ENCODE assay signal across 11 cellular contexts in the genomic region with DNA sequence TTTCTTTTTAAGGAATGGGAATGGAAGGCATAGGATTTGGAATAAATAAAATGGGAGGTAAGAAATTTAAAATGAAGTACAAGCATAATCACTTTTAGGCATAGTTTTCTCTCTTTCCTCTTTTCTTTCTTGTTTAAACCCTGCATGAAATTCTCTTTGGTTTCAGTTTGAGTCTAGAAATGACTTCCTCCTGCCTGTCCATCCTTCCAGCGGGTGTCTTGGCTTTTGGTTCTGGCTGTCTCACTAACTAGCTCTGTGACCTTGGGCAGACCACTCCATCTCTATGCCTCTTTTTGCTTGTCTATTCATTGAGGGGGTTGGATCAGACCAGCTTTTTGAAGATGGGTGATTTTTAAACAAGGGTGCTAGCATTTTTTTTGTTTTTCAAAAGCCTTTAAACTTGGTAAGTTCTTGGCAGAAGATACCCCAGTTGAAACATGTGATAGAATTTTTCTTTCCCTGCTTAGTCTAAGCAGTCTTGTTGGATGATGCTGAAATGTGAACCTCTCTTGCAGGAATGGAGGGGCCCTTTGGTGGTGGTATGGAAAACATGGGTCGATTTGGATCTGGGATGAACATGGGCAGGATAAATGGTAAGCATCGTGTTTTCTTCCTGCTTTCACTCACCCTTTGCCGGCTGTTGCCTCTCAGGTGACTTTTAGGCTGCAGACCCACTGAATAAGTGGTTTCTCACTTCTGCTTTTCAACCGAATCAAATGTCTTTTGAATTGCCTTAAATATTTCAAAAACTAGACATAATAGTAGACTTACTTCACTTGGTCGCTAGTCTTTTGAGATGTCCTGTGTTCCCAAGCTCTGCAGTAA. TPM values are rescaled to one million over a fixed set of nuclear protein-coding genes. Genes with fewer than 3 reads are reported as not detected.
A peak's percentile ranks its signal among the peaks of the same experiment; 100 is the strongest.
DNase-seq lines count a peak whose midpoint lies in the region; ATAC-seq and TF ChIP-seq lines count a peak whose summit lies in the region.
"Had no signal": no experiment of that assay in that cellular context is flagged by ENCODE, and none has a peak within 500 bp of the region (broad histone marks: within the 10 kb centered on the region; RNA-seq: fewer than 3 reads in every experiment).

No MANE protein-coding gene starts in this region.

- no peaks in the 10 kb centered on the region for H3K4me1 ChIP-seq in effector memory CD4-positive, alpha-beta T cell (ENCODE audit: control insufficient read depth, insufficient read depth, low read length, poor library complexity, severe bottlenecking)

- H3K9me3 ChIP-seq in effector memory CD4-positive, alpha-beta T cell (ENCODE audit: control insufficient read depth, low read length), result no peaks in the 10 kb centered on the region

- DNase-seq in activated naive CD4-positive, alpha-beta T cell treated with anti-CD3 and anti-CD28 coated beads for 36 hours, result no peak
- DNase-seq in activated naive CD4-positive, alpha-beta T cell (lab: John Stamatoyannopoulos, UW), result no peak
- DNase-seq in WTC11 (ENCODE audit: low spot score) (no peak), substantia nigra (lab: John Stamatoyannopoulos, UW) (peak in 6 of 49 donors; percentile 2 to 46 (median 14)), T1000 (lab: John Stamatoyannopoulos, UW) (no peak), dermis blood vessel endothelial cell (no peak)
- no peak for DNase-seq in effector memory CD4-positive, alpha-beta T cell
- DNase-seq: activated T-cell treated with anti-CD3 and anti-CD28 coated beads, Interleukin-2, amount 50 U/mL, for 1 hour; NCI-H1092 treated with DMSO at 0.1 percent for 48 hours; stimulated activated CD4-positive, alpha-beta T cell treated with anti-CD3 and anti-CD28 coated beads, Interleukin-4, amount 100 ng/mL, for 1 hour had no signal

- no peaks in the 10 kb centered on the region for H3K9me3 Mint-ChIP-seq in activated naive CD4-positive, alpha-beta T cell treated with anti-CD3 and anti-CD28 coated beads for 36 hours
- H3K9me3 Mint-ChIP-seq in WTC11, result no peaks in the 10 kb centered on the region

- CTCF ChIA-PET in activated naive CD4-positive, alpha-beta T cell treated with anti-CD3 and anti-CD28 coated beads for 36 hours (lab: Charles Lee), result interaction anchor here (0.5 to 1.1 kb wide), 2 partner anchors 9 to 51 kb away, joined by 3 to 4 read pairs; no protein-coding TSS in a partner anchor
- CTCF ChIA-PET in WTC11 (lab: Charles Lee), result interaction anchor here (1.4 kb wide), 1 partner anchor 18 kb away, joined by 3 read pairs; no protein-coding TSS in a partner anchor

- peaks cover 59% of the 10 kb centered on the region for H3K36me3 Mint-ChIP-seq in activated naive CD4-positive, alpha-beta T cell treated with anti-CD3 and anti-CD28 coated beads for 36 hours (ENCODE audit: low read depth)
- peaks cover 89% of the 10 kb centered on the region for H3K36me3 Mint-ChIP-seq in WTC11

- POLR2A ChIA-PET in WTC11 (lab: Charles Lee), result interaction anchor here (0.6 kb wide), 1 partner anchor 18 kb away, joined by 6 read pairs; no protein-coding TSS in a partner anchor

- H3K27me3 ChIP-seq in effector memory CD4-positive, alpha-beta T cell (replicated peaks; ENCODE audit: control insufficient read depth, insufficient read depth, low read length, poor library complexity, severe bottlenecking), result no peaks in the 10 kb centered on the region

- no peak overlapping the region for H3K4me3 ChIP-seq in effector memory CD4-positive, alpha-beta T cell (ENCODE audit: insufficient read depth, low read depth, low read length, poor library complexity, severe bottlenecking)

- no peaks in the 10 kb centered on the region for H3K27me3 Mint-ChIP-seq in activated naive CD4-positive, alpha-beta T cell treated with anti-CD3 and anti-CD28 coated beads for 36 hours (ENCODE audit: low read depth)
- H3K27me3 Mint-ChIP-seq in WTC11 (ENCODE audit: low read depth), result no peaks in the 10 kb centered on the region

- peaks cover 53% of the 10 kb centered on the region for H3K4me1 Mint-ChIP-seq in activated naive CD4-positive, alpha-beta T cell treated with anti-CD3 and anti-CD28 coated beads for 36 hours (ENCODE audit: low read depth)
- H3K4me1 Mint-ChIP-seq in WTC11, result peaks cover 3% of the 10 kb centered on the region; the same call in 1 of the 2 replicates

- peaks cover 91% of the 10 kb centered on the region for H3K36me3 ChIP-seq in effector memory CD4-positive, alpha-beta T cell (ENCODE audit: control insufficient read depth, insufficient read depth, low read length)

- TF ChIP-seq CTCF in WTC11 (IDR thresholded peaks at IDR 0.05), result no peak

- peak overlapping the region; percentile 66 for H3K27ac ChIP-seq in substantia nigra (ENCODE audit: low read depth, low read length, poor library complexity, severe bottlenecking)
- H3K27ac ChIP-seq in effector memory CD4-positive, alpha-beta T cell (ENCODE audit: insufficient read depth, low read length, poor library complexity, severe bottlenecking), result no peak overlapping the region

- H3K27ac Mint-ChIP-seq in activated naive CD4-positive, alpha-beta T cell treated with anti-CD3 and anti-CD28 coated beads for 36 hours, result peak overlapping the region; percentile 38
- peak overlapping the region; percentile 78; the same call in 1 of the 2 replicates for H3K27ac Mint-ChIP-seq in WTC11

- intact Hi-C loops in activated naive CD4-positive, alpha-beta T cell treated with anti-CD3 and anti-CD28 coated beads for 36 hours (cut with micrococcal nuclease), result no loop called here

- no peak overlapping the region for H3K4me3 Mint-ChIP-seq in activated naive CD4-positive, alpha-beta T cell treated with anti-CD3 and anti-CD28 coated beads for 36 hours
- H3K4me3 Mint-ChIP-seq in WTC11, result no peak overlapping the region

- ATAC-seq in HG02973 (IDR thresholded peaks at IDR 0.05; ENCODE audit: unreplicated experiment) (peak; percentile 60), WTC11 (no peak)

TF ChIP-seq in WTC11, 78 proteins besides CTCF, POLR2A, EP300 and RAD21:
- TF ChIP-seq MYBL2 (CRISPR knock-in tag; IDR thresholded peaks at IDR 0.05) (no peak), NR1H2 (CRISPR knock-in tag; IDR thresholded peaks at IDR 0.05) (no peak), GTF2I (CRISPR knock-in tag; conservative IDR thresholded peaks at IDR 0.05) (no peak)
- TF ChIP-seq, protein P1, sequence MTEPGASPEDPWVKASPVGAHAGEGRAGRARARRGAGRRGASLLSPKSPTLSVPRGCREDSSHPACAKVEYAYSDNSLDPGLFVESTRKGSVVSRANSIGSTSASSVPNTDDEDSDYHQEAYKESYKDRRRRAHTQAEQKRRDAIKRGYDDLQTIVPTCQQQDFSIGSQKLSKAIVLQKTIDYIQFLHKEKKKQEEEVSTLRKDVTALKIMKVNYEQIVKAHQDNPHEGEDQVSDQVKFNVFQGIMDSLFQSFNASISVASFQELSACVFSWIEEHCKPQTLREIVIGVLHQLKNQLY (CRISPR knock-in tag; IDR thresholded peaks at IDR 0.05), result no peak
TF ChIP-seq in WTC11: peak in this region for 0.

RNA-seq across cellular contexts. Expression of a gene that starts 28.6 kb away (rescaled TPM):
- under 1 TPM; 0.40 to 0.45 TPM for total RNA-seq in activated naive CD4-positive, alpha-beta T cell treated with anti-CD3 and anti-CD28 coated beads for 36 hours
- total RNA-seq in WTC11 (2021) (0.46 to 1.1 TPM (median 0.66 TPM) in 3 replicates), dermis blood vessel endothelial cell (not detected in 2 replicates)

RNA-seq across cellular contexts. Expression of a gene that starts 29.1 kb away (rescaled TPM):
- total RNA-seq in activated naive CD4-positive, alpha-beta T cell treated with anti-CD3 and anti-CD28 coated beads for 36 hours, result 100 to 1,000 TPM; 151 to 169 TPM
- total RNA-seq in WTC11 (2021) (309 to 416 TPM (median 343 TPM) in 3 replicates), dermis blood vessel endothelial cell (58.7 and 126 TPM in 2 replicates)

RNA-seq across cellular contexts. Expression of a gene that starts 40.1 kb away (rescaled TPM):
- total RNA-seq in activated naive CD4-positive, alpha-beta T cell treated with anti-CD3 and anti-CD28 coated beads for 36 hours, result 10 to 100 TPM; 19.8 to 24.1 TPM
- total RNA-seq in WTC11 (2021) (38.2 to 47.4 TPM (median 46.1 TPM) in 3 replicates), dermis blood vessel endothelial cell (2.0 and 8.6 TPM in 2 replicates)
